Comparison of ENCODE assay signal across 28 cellular contexts in genomic region chr17:50440838-50441829, GRCh38. TPM values are rescaled to one million over a fixed set of nuclear protein-coding genes. Genes with fewer than 3 reads are reported as not detected.
DNase-seq lines count a peak whose midpoint lies in the region; ATAC-seq, FAIRE-seq and TF ChIP-seq lines count a peak whose summit lies in the region.
"Had no signal": no experiment of that assay in that cellular context is flagged by ENCODE, and none has a peak within 500 bp of the region (broad histone marks: within the 10 kb centered on the region; RNA-seq: fewer than 3 reads in every experiment).

No MANE protein-coding gene starts in this region.

- 39% methylated on average over 9 of the region's 10 CpGs for WGBS in K562 (ENCODE audit: insufficient coverage, low coverage, missing lambda C conversion rate)
- 62 to 73% (median 71%) methylated on average over 10 of the region's 10 CpGs for WGBS in psoas muscle, 3 donors
- 78 to 85% methylated on average over 10 of the region's 10 CpGs for WGBS in testis, 2 donors

- H3K9me3 Mint-ChIP-seq in Caco-2 (ENCODE audit: unreplicated experiment): no peaks in the 10 kb centered on the region
- H3K9me3 Mint-ChIP-seq: activated naive CD4-positive, alpha-beta T cell treated with anti-CD3 and anti-CD28 coated beads, Interleukin-2, amount 50 U/mL, for 72 hours; GM23338; naive thymus-derived CD8-positive, alpha-beta T cell had no signal

- H3K27ac ChIP-seq in K562 (ENCODE audit: extremely low read depth, low read depth, low read length) (no peak overlapping the region), lower lobe of right lung (peak overlapping the region; percentile 69), psoas muscle (peak overlapping the region; percentile 63), testis (no peak overlapping the region)
- H3K27ac ChIP-seq: KMS-11, vagina had no signal

- POLR2A ChIA-PET in Caco-2 (lab: Charles Lee) (interaction anchor here (0.5 to 1.8 kb wide), 3 partner anchors 12 to 425 kb away, joined by 3 to 8 read pairs (median 8); partner anchors contain the start of genes LRRC59 and TOB1), K562 (lab: Yijun Ruan, JAX) (interaction anchor here (0.9 to 3.0 kb wide), 3 partner anchors 9 to 18 kb away, joined by 7 to 10 read pairs (median 7); no protein-coding TSS in a partner anchor)

- H3K27ac Mint-ChIP-seq in Caco-2 (ENCODE audit: unreplicated experiment): peak overlapping the region; percentile 73
- H3K27ac Mint-ChIP-seq: activated naive CD4-positive, alpha-beta T cell treated with anti-CD3 and anti-CD28 coated beads, Interleukin-2, amount 50 U/mL, for 72 hours; GM23338 had no signal

- no peaks in the 10 kb centered on the region for H3K79me2 ChIP-seq in K562 (ENCODE audit: control insufficient read depth, insufficient read depth, low read length)

- H3K27me3 ChIP-seq in Caco-2 (replicated peaks; ENCODE audit: control insufficient read depth, insufficient read depth, low read length) (no peaks in the 10 kb centered on the region), K562 (ENCODE audit: control insufficient read depth in 2 of 2, insufficient read depth in 2 of 2, low read length in 2 of 2) (no peaks in the 10 kb centered on the region; a peak in 1 of 5 replicates), lower lobe of right lung (ENCODE audit: low read depth) (no peaks in the 10 kb centered on the region), psoas muscle (ENCODE audit: insufficient read depth in 3 of 3, low read length in 2 of 3) (no peaks in the 10 kb centered on the region), testis (no peaks in the 10 kb centered on the region)
- H3K27me3 ChIP-seq: vagina had no signal

- peaks cover 54% of the 10 kb centered on the region for H3K4me1 Mint-ChIP-seq in Caco-2 (ENCODE audit: low read depth, unreplicated experiment)

- CTCF ChIA-PET in Caco-2 (lab: Charles Lee): interaction anchor here (0.6 to 2.1 kb wide), 6 partner anchors 9 to 176 kb away, joined by 3 to 5 read pairs (median 3); partner anchors contain the start of genes ACSF2 and LRRC59
- CTCF ChIA-PET in K562 (lab: Yijun Ruan, JAX; ENCODE audit: low intra/inter-chr PET ratio): no interaction called here

- H4K20me1 ChIP-seq in K562 (replicated peaks; ENCODE audit: control insufficient read depth, insufficient read depth, low read length): no peaks in the 10 kb centered on the region; the same call in 1 of the 2 replicates

- peak overlapping the region in 1 of 2 experiments; percentile 43; a peak in 2 of 4 replicates for H3K9ac ChIP-seq in K562 (ENCODE audit: insufficient read depth in 1 of 2, low read depth in 2 of 2, low read length in 2 of 2)
- H3K9ac ChIP-seq: KMS-11 had no signal

- H3K4me1 ChIP-seq in Caco-2 (peaks cover 50% of the 10 kb centered on the region), K562 (replicated peaks in 1 of 2; ENCODE audit: control insufficient read depth in 2 of 2, insufficient read depth in 2 of 2, low read length in 2 of 2) (peaks cover 6 to 15% of the 10 kb centered on the region in 2 experiments; a peak in 4 of 5 replicates), lower lobe of right lung (peaks cover 31% of the 10 kb centered on the region), psoas muscle (peaks cover 28% of the 10 kb centered on the region), testis (peaks cover 12% of the 10 kb centered on the region)

- H3K9me3 ChIP-seq in Caco-2 (no peaks in the 10 kb centered on the region), K562 (replicated peaks; ENCODE audit: control insufficient read depth, insufficient read depth, low read depth, low read length) (no peaks in the 10 kb centered on the region), lower lobe of right lung (no peaks in the 10 kb centered on the region), psoas muscle (no peaks in the 10 kb centered on the region), testis (no peaks in the 10 kb centered on the region)
- H3K9me3 ChIP-seq: vagina had no signal

- FAIRE-seq in K562 (lab: Jason Lieb, UNC): no peak

- peaks cover 54% of the 10 kb centered on the region for H3K36me3 Mint-ChIP-seq in Caco-2 (ENCODE audit: insufficient read depth, unreplicated experiment)
- H3K36me3 Mint-ChIP-seq: activated naive CD4-positive, alpha-beta T cell treated with anti-CD3 and anti-CD28 coated beads, Interleukin-2, amount 50 U/mL, for 72 hours had no signal

- intact Hi-C loops in Caco-2 (cut with micrococcal nuclease; ENCODE audit: unreplicated experiment): no loop called here
- intact Hi-C loops in K562 (cut with micrococcal nuclease): no loop called here
- intact Hi-C loops in lower lobe of right lung (cut with DNase I): no loop called here
- intact Hi-C loops in psoas muscle (cut with DNase I): no loop called here
- intact Hi-C loops in testis (cut with DNase I; ENCODE audit: low total_unique reads): no loop called here

- no peak overlapping the region for H3K4me3 Mint-ChIP-seq in Caco-2 (ENCODE audit: unreplicated experiment)
- H3K4me3 Mint-ChIP-seq: GM23338; naive thymus-derived CD8-positive, alpha-beta T cell had no signal

- ATAC-seq in K562 (no peak), lower lobe of right lung (no peak), psoas muscle (no peak)
- ATAC-seq: activated naive CD4-positive, alpha-beta T cell treated with anti-CD3 and anti-CD28 coated beads, Interleukin-2, amount 50 U/mL, for 72 hours; GM23338; naive thymus-derived CD8-positive, alpha-beta T cell; SK-N-SH treated with all-trans-retinoic acid at 6 μM for 48 hours had no signal

- BruUV-seq in Caco-2 (replicated peaks; lab: Mats Ljungman, UMichigan): no TSS peak
- BruUV-seq in K562 (replicated peaks; lab: Mats Ljungman, UMichigan): no TSS peak

- H3K36me3 ChIP-seq in Caco-2 (ENCODE audit: control insufficient read depth, insufficient read depth, low read length) (peaks cover 1% of the 10 kb centered on the region; the same call in 1 of the 2 replicates), K562 (ENCODE audit: control insufficient read depth, insufficient read depth, low read length) (no peaks in the 10 kb centered on the region), lower lobe of right lung (peaks cover 7% of the 10 kb centered on the region), psoas muscle (ENCODE audit: insufficient read depth in 1 of 2, low read depth in 1 of 2) (no peaks in the 10 kb centered on the region), testis (ENCODE audit: low read depth, missing control alignments) (no peaks in the 10 kb centered on the region)

- TF ChIP-seq RAD21 in K562 (CRISPR knock-in tag; conservative IDR thresholded peaks at IDR 0.05 in 1 of 2, IDR thresholded peaks at IDR 0.05 in 1 of 2): no peak

- H3K9me1 ChIP-seq in K562 (ENCODE audit: control insufficient read depth, insufficient read depth, low read length): no peaks in the 10 kb centered on the region

- no peak for TF ChIP-seq POLR2A in K562 (conservative IDR thresholded peaks at IDR 0.05)
- TF ChIP-seq POLR2A in testis (IDR thresholded peaks at IDR 0.05): no peak
- TF ChIP-seq POLR2A in erythroblast (IDR thresholded peaks at IDR 0.05; ENCODE audit: low read length): no peak

- TF ChIP-seq CTCF in Caco-2 (IDR thresholded peaks at IDR 0.05; ENCODE audit: insufficient read depth in 1 of 2, low read depth in 1 of 2, low read length in 1 of 2, severe bottlenecking in 1 of 2, unreplicated experiment in 1 of 2) (no peak), K562 (IDR thresholded peaks at IDR 0.05 in 2 of 3, conservative IDR thresholded peaks at IDR 0.05 in 1 of 3; ENCODE audit: insufficient read depth in 2 of 3, low read depth in 1 of 3, low read length in 3 of 3) (no peak), lower lobe of right lung (IDR thresholded peaks at IDR 0.05) (no peak), psoas muscle (IDR thresholded peaks at IDR 0.05) (no peak), testis (IDR thresholded peaks at IDR 0.05) (no peak)

- H3K4me3 ChIP-seq in Caco-2 (ENCODE audit: low read depth, low read length) (no peak overlapping the region), K562 (no peak overlapping the region), lower lobe of right lung (no peak overlapping the region), psoas muscle (no peak overlapping the region), testis (no peak overlapping the region)
- H3K4me3 ChIP-seq: GM23338, vagina had no signal

- in situ Hi-C loops in K562 (cut with MboI): no loop called here

- no peaks in the 10 kb centered on the region for H3K27me3 Mint-ChIP-seq in Caco-2 (ENCODE audit: insufficient read depth, unreplicated experiment)
- H3K27me3 Mint-ChIP-seq: naive thymus-derived CD8-positive, alpha-beta T cell had no signal

- no peak for TF ChIP-seq EP300 in K562 (IDR thresholded peaks at IDR 0.05; ENCODE audit: low read length)

- H3K4me2 ChIP-seq in K562 (ENCODE audit: insufficient read depth, low read length): no peak overlapping the region
- H3K4me2 ChIP-seq: GM23338, KMS-11 had no signal

- peak in 1 of 2 experiments; percentile 36 for DNase-seq in Caco-2
- peak in 1 of 4 experiments; percentile 3 for DNase-seq in K562 (ENCODE audit: extremely low read depth in 1 of 4, low spot score in 3 of 4)
- DNase-seq in lower lobe of right lung: no peak
- no peak for DNase-seq in psoas muscle
- DNase-seq in SHP77 treated with DMSO at 0.1 percent for 48 hours (lab: John Stamatoyannopoulos, UW): no peak
- DNase-seq in testis: no peak
- no peak for DNase-seq in stimulated activated CD4-positive, alpha-beta T cell treated with anti-CD3 and anti-CD28 coated beads, Interleukin-2, amount 100 ng/mL, for 48 hours
- DNase-seq in erythroblast (lab: John Stamatoyannopoulos, UW): no peak
- DNase-seq: anterior cingulate cortex; dermis blood vessel endothelial cell; DND-41; glutamatergic neuron; kidney glomerular epithelial cell; mesenchymal stem cell; naive thymus-derived CD8-positive, alpha-beta T cell; NCI-H1694; NCI-H526 treated with DMSO at 0.1 percent for 48 hours; RPMI8226; stimulated activated CD8-positive, alpha-beta memory T cell treated with anti-CD3 and anti-CD28 coated beads, Interleukin-4, amount 100 ng/mL, for 48 hours had no signal

- H2AFZ ChIP-seq in K562 (ENCODE audit: low read depth, low read length): no peak overlapping the region
- H2AFZ ChIP-seq: GM23338 had no signal

RNA-seq across cellular contexts. Expression of gene ACSF2, which starts 15.1 kb away (rescaled TPM):
- 135 and 161 TPM in 2 replicates for total RNA-seq in Caco-2 (2022)
- 7.3 and 27.3 TPM in 2 replicates for total RNA-seq in K562 (2011; cell fraction: chromatin; rRNA removed; ENCODE audit: low replicate concordance)
- 14.8 and 20.1 TPM in 2 replicates for total RNA-seq in K562 (2011; cell fraction: nucleolus; rRNA removed)
- 10.8 and 12.2 TPM in 2 replicates for total RNA-seq in K562 (2011; cell fraction: nucleoplasm; rRNA removed)
- total RNA-seq in K562 (2014; rRNA removed): 3.1 and 5.0 TPM in 2 replicates
- total RNA-seq in K562 (2014; rRNA removed; fragmentation: Illumina TruSeq; extraction: Trizol): 2.3 and 2.9 TPM in 2 replicates
- total RNA-seq in K562 (2015; rRNA removed; fragmentation: Illumina TruSeq; extraction: Trizol): 4.1 and 4.4 TPM in 2 replicates
- total RNA-seq in K562 (2021): 6.1 and 6.2 TPM in 2 replicates
- polyA plus RNA-seq in K562 (2011; rRNA removed): 3.5 and 11.4 TPM in 2 replicates
- 5.9 and 9.2 TPM in 2 replicates for polyA plus RNA-seq in K562 (2011; cell fraction: cytosol; rRNA removed)
- polyA plus RNA-seq in K562 (2011; cell fraction: nucleus; rRNA removed): 22.4 and 48.3 TPM in 2 replicates
- polyA plus RNA-seq in K562 (2012): 4.7 and 17.1 TPM in 2 replicates
- polyA plus RNA-seq in K562 (2014; fragmentation: Illumina TruSeq; extraction: Trizol): 3.0 and 5.4 TPM in 2 replicates
- 1 to 10 TPM in 1 of 2 experiments, under 1 TPM in 1; 0.89 to 1.5 TPM for polyA plus RNA-seq in K562 (2014; fragmentation: Nextera tagmentation; extraction: Ambion mirVana)
- 4.9 and 7.2 TPM in 2 replicates for polyA plus RNA-seq in K562 (2014; rRNA removed)
- 6.7 and 8.8 TPM in 2 replicates for polyA minus RNA-seq in K562 (2011; rRNA and poly(A)+ RNA removed)
- 3.3 and 5.7 TPM in 2 replicates for polyA minus RNA-seq in K562 (2011; cell fraction: cytosol; rRNA and poly(A)+ RNA removed)
- 12.0 and 22.5 TPM in 2 replicates for polyA minus RNA-seq in K562 (2011; cell fraction: nucleus; rRNA and poly(A)+ RNA removed)
- total RNA-seq in lower lobe of right lung: 70.4 TPM
- total RNA-seq in psoas muscle: 10 to 100 TPM; 14.4 to 72.3 (median 44.7) TPM
- polyA plus RNA-seq in psoas muscle: 10 to 100 TPM; 17.0 to 69.7 (median 19.6) TPM
- total RNA-seq in testis: 10 to 100 TPM; 39.4 to 60.1 TPM
- polyA plus RNA-seq in testis (ENCODE audit: insufficient read depth, low read depth, low replicate concordance): 37.7 TPM

RNA-seq across cellular contexts. Expression of gene CHAD, which starts 27.5 kb away (rescaled TPM):
- total RNA-seq in Caco-2 (2022) (not detected in 2 replicates), K562 (2014; rRNA removed) (not detected in 2 replicates), K562 (2014; rRNA removed; fragmentation: Illumina TruSeq; extraction: Trizol) (not detected in 2 replicates), K562 (2015; rRNA removed; fragmentation: Illumina TruSeq; extraction: Trizol) (not detected in 2 replicates), K562 (2021) (not detected in 2 replicates), lower lobe of right lung (not detected), psoas muscle (under 1 TPM in 3 of 4 donors, not detected in 1; 0.32 to 0.76 (median 0.44) TPM), testis (under 1 TPM; 0.79 to 0.81 TPM)
- not detected in 2 replicates for total RNA-seq in K562 (2011; cell fraction: chromatin; rRNA removed; ENCODE audit: low replicate concordance)
- total RNA-seq in K562 (2011; cell fraction: nucleolus; rRNA removed): not detected in 2 replicates
- not detected in 2 replicates for total RNA-seq in K562 (2011; cell fraction: nucleoplasm; rRNA removed)
- polyA plus RNA-seq in K562 (2011; rRNA removed) (not detected in 2 replicates), K562 (2014; fragmentation: Illumina TruSeq; extraction: Trizol) (not detected in 2 replicates), K562 (2014; fragmentation: Nextera tagmentation; extraction: Ambion mirVana) (not detected), K562 (2014; rRNA removed) (not detected in 2 replicates), psoas muscle (under 1 TPM in 2 of 3 donors, not detected in 1; 0.09 to 0.42 TPM), testis (ENCODE audit: insufficient read depth, low read depth, low replicate concordance) (2.9 TPM)
- polyA plus RNA-seq in K562 (2011; cell fraction: cytosol; rRNA removed): not detected in 2 replicates
- polyA plus RNA-seq in K562 (2011; cell fraction: nucleus; rRNA removed): not detected in 2 replicates
- polyA plus RNA-seq in K562 (2012): 0.12 and 0.15 TPM in 2 replicates
- not detected in 2 replicates for polyA minus RNA-seq in K562 (2011; rRNA and poly(A)+ RNA removed)
- polyA minus RNA-seq in K562 (2011; cell fraction: cytosol; rRNA and poly(A)+ RNA removed): not detected in 2 replicates
- not detected in 2 replicates for polyA minus RNA-seq in K562 (2011; cell fraction: nucleus; rRNA and poly(A)+ RNA removed)
- total RNA-seq: A673; activated naive CD4-positive, alpha-beta T cell treated with anti-CD3 and anti-CD28 coated beads, Interleukin-2, amount 50 U/mL, for 72 hours; dermis blood vessel endothelial cell; GM23338; HT-29; naive thymus-derived CD8-positive, alpha-beta T cell; T-helper 2 cell treated with Interferon-gamma antibody and Interleukin-4, amounts not matched to agents 100 ng/mL and 5 ng/mL, for 36 hours; vagina had no signal
- polyA plus RNA-seq: BJ; naive thymus-derived CD8-positive, alpha-beta T cell had no signal

RNA-seq across cellular contexts. Expression of gene RSAD1, which starts 37.5 kb away (rescaled TPM):
- total RNA-seq in Caco-2 (2022): 85.3 and 93.9 TPM in 2 replicates
- total RNA-seq in K562 (2011; cell fraction: chromatin; rRNA removed; ENCODE audit: low replicate concordance): 82.5 and 106 TPM in 2 replicates
- total RNA-seq in K562 (2011; cell fraction: nucleolus; rRNA removed): 91.9 and 98.4 TPM in 2 replicates
- 76.1 and 86.0 TPM in 2 replicates for total RNA-seq in K562 (2011; cell fraction: nucleoplasm; rRNA removed)
- total RNA-seq in K562 (2014; rRNA removed): 27.3 and 39.7 TPM in 2 replicates
- 24.5 and 26.8 TPM in 2 replicates for total RNA-seq in K562 (2014; rRNA removed; fragmentation: Illumina TruSeq; extraction: Trizol)
- 25.9 and 26.2 TPM in 2 replicates for total RNA-seq in K562 (2015; rRNA removed; fragmentation: Illumina TruSeq; extraction: Trizol)
- total RNA-seq in K562 (2021): 41.9 and 44.0 TPM in 2 replicates
- 37.3 and 40.0 TPM in 2 replicates for polyA plus RNA-seq in K562 (2011; rRNA removed)
- polyA plus RNA-seq in K562 (2011; cell fraction: cytosol; rRNA removed): 24.5 and 36.5 TPM in 2 replicates
- 190 and 193 TPM in 2 replicates for polyA plus RNA-seq in K562 (2011; cell fraction: nucleus; rRNA removed)
- 23.1 and 26.7 TPM in 2 replicates for polyA plus RNA-seq in K562 (2012)
- polyA plus RNA-seq in K562 (2014; fragmentation: Illumina TruSeq; extraction: Trizol): 23.1 and 24.9 TPM in 2 replicates
- 1 to 10 TPM; 4.5 to 5.2 TPM for polyA plus RNA-seq in K562 (2014; fragmentation: Nextera tagmentation; extraction: Ambion mirVana)
- 42.5 and 44.8 TPM in 2 replicates for polyA plus RNA-seq in K562 (2014; rRNA removed)
- 22.7 and 23.6 TPM in 2 replicates for polyA minus RNA-seq in K562 (2011; rRNA and poly(A)+ RNA removed)
- polyA minus RNA-seq in K562 (2011; cell fraction: cytosol; rRNA and poly(A)+ RNA removed): 10.9 and 17.9 TPM in 2 replicates
- polyA minus RNA-seq in K562 (2011; cell fraction: nucleus; rRNA and poly(A)+ RNA removed): 60.3 and 71.5 TPM in 2 replicates
- total RNA-seq in lower lobe of right lung: 29.2 TPM
- total RNA-seq in psoas muscle: 10 to 100 TPM; 44.1 to 60.4 (median 50.0) TPM
- polyA plus RNA-seq in psoas muscle: 10 to 100 TPM; 34.3 to 63.2 (median 52.4) TPM
- total RNA-seq in testis: 10 to 100 TPM; 35.7 to 38.0 TPM
- 25.3 TPM for polyA plus RNA-seq in testis (ENCODE audit: insufficient read depth, low read depth, low replicate concordance)

RNA-seq across cellular contexts. Expression of gene LRRC59, which starts 43.8 kb away (rescaled TPM):
- total RNA-seq in Caco-2 (2022) (324 and 336 TPM in 2 replicates), K562 (2014; rRNA removed) (187 and 221 TPM in 2 replicates), K562 (2014; rRNA removed; fragmentation: Illumina TruSeq; extraction: Trizol) (154 and 156 TPM in 2 replicates), K562 (2015; rRNA removed; fragmentation: Illumina TruSeq; extraction: Trizol) (187 TPM in 2 replicates), K562 (2021) (223 and 244 TPM in 2 replicates), lower lobe of right lung (55.5 TPM), psoas muscle (10 to 100 TPM; 15.9 to 53.9 (median 44.7) TPM), testis (10 to 100 TPM; 56.0 to 62.2 TPM)
- 69.1 and 116 TPM in 2 replicates for total RNA-seq in K562 (2011; cell fraction: chromatin; rRNA removed; ENCODE audit: low replicate concordance)
- 92.4 and 122 TPM in 2 replicates for total RNA-seq in K562 (2011; cell fraction: nucleolus; rRNA removed)
- total RNA-seq in K562 (2011; cell fraction: nucleoplasm; rRNA removed): 127 and 192 TPM in 2 replicates
- polyA plus RNA-seq in K562 (2011; rRNA removed) (119 and 158 TPM in 2 replicates), K562 (2014; fragmentation: Illumina TruSeq; extraction: Trizol) (206 and 214 TPM in 2 replicates), K562 (2014; fragmentation: Nextera tagmentation; extraction: Ambion mirVana) (10 to 100 TPM; 27.8 to 38.7 TPM), K562 (2014; rRNA removed) (118 and 134 TPM in 2 replicates), psoas muscle (100 to 1,000 TPM in 1 of 3 donors, 10 to 100 TPM in 2; 40.8 to 122 (median 90.2) TPM), testis (ENCODE audit: insufficient read depth, low read depth, low replicate concordance) (74.4 TPM)
- polyA plus RNA-seq in K562 (2011; cell fraction: cytosol; rRNA removed): 85.0 and 92.7 TPM in 2 replicates
- 52.0 and 69.3 TPM in 2 replicates for polyA plus RNA-seq in K562 (2011; cell fraction: nucleus; rRNA removed)
- polyA plus RNA-seq in K562 (2012): 201 and 212 TPM in 2 replicates
- polyA minus RNA-seq in K562 (2011; rRNA and poly(A)+ RNA removed): 198 and 249 TPM in 2 replicates
- 104 and 126 TPM in 2 replicates for polyA minus RNA-seq in K562 (2011; cell fraction: cytosol; rRNA and poly(A)+ RNA removed)
- 35.8 and 66.0 TPM in 2 replicates for polyA minus RNA-seq in K562 (2011; cell fraction: nucleus; rRNA and poly(A)+ RNA removed)

Comparison
In these comparisons a context has a peak if more than half of its experiments do, and no peak if none do; other contexts are left out.
1. H3K27ac ChIP-seq: peak in lower lobe of right lung (single experiment) and psoas muscle (single experiment); none in K562 (single experiment) and testis (0 of 2).